ENCODE assay signal across 8 cellular contexts in the genomic region with DNA sequence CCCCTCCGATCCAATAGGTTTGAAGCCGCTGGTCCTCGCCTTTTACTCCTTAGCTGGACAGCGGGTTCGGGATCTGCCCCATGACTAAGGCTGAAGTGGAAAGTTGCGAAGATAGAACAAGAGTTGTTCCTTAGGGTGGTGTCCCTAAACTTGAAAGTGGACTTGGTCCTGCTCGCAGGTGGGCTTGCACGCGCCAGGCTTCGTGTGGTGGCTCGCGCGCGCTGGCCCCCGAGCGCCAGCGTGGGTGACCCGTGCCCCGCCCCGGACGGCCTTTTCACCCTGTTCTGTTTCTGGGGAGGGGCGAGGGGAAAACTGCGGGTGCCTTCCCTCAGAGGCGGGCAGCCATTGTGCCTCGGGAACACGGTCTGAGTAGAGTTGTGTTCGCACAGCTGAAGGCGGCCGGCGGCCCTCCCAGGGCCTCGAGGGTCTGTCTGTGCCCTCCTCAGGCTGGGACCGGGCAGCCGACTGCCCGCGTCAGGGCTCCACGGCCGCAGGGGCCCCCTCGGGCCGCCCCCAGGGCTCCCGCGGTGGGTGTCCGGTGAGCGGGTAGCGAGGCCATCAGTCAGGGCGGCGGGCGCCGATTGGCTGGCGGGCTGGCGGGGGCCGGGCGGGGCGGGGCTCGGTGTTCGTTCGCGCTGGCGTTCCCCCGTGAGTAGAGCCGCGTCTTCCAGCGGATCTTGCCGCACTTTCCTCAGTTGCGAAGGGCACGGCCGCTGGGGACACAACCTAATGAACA.
A peak's percentile ranks its signal among the peaks of the same experiment; 100 is the strongest.
DNase-seq lines count a peak whose midpoint lies in the region; ATAC-seq and TF ChIP-seq lines count a peak whose summit lies in the region.

No MANE protein-coding gene starts in this region.

- no peak for TF ChIP-seq CTCF in nephron progenitor cell (IDR thresholded peaks at IDR 0.05)

- H3K36me3 Mint-ChIP-seq in nephron progenitor cell (ENCODE audit: low read depth) = no peaks in the 10 kb centered on the region
- peaks cover 3% of the 10 kb centered on the region for H3K36me3 Mint-ChIP-seq in stimulated activated naive CD8-positive, alpha-beta T cell treated with anti-CD3 and anti-CD28 coated beads, Interleukin-15, Interleukin-2, amounts not matched to agents 100 ng/mL and 50 ng/mL, for 24 hours (ENCODE audit: low read depth)

- H3K4me3 ChIP-seq in HUES6 (ENCODE audit: low read depth, low read length) = peak overlapping the region; percentile 61

- H3K27ac Mint-ChIP-seq in nephron progenitor cell = peak overlapping the region; percentile 66
- peak overlapping the region; percentile 86 for H3K27ac Mint-ChIP-seq in stimulated activated naive CD8-positive, alpha-beta T cell treated with anti-CD3 and anti-CD28 coated beads, Interleukin-15, Interleukin-2, amounts not matched to agents 100 ng/mL and 50 ng/mL, for 24 hours

- H3K36me3 ChIP-seq in HUES6 (ENCODE audit: control insufficient read depth, insufficient read depth, low read length) = no peaks in the 10 kb centered on the region

- H3K9ac ChIP-seq in HUES6 (ENCODE audit: low read length) = peak overlapping the region; percentile 79

- no peaks in the 10 kb centered on the region for H3K9me3 Mint-ChIP-seq in nephron progenitor cell
- no peaks in the 10 kb centered on the region for H3K9me3 Mint-ChIP-seq in stimulated activated naive CD8-positive, alpha-beta T cell treated with anti-CD3 and anti-CD28 coated beads, Interleukin-15, Interleukin-2, amounts not matched to agents 100 ng/mL and 50 ng/mL, for 24 hours

- H3K27ac ChIP-seq in HUES6 (ENCODE audit: low read depth, low read length) = peak overlapping the region; percentile 86

- peaks cover 85% of the 10 kb centered on the region for H3K4me1 Mint-ChIP-seq in nephron progenitor cell
- peaks cover 91% of the 10 kb centered on the region for H3K4me1 Mint-ChIP-seq in stimulated activated naive CD8-positive, alpha-beta T cell treated with anti-CD3 and anti-CD28 coated beads, Interleukin-15, Interleukin-2, amounts not matched to agents 100 ng/mL and 50 ng/mL, for 24 hours (ENCODE audit: low read depth)

- peak; percentile 61 for ATAC-seq in GM21381 (IDR thresholded peaks at IDR 0.05; ENCODE audit: unreplicated experiment)

- DNase-seq in D341Med (ENCODE audit: low spot score) (peak; percentile 100), RPMI8226 (peak; percentile 88), activated gamma-delta T cell (lab: John Stamatoyannopoulos, UW) (peak; percentile 76), fibroblast of the conjunctiva (ENCODE audit: low read depth) (peak; percentile 34), nephron progenitor cell (peak; percentile 89)

- no peaks in the 10 kb centered on the region for H3K27me3 ChIP-seq in HUES6 (ENCODE audit: control insufficient read depth, insufficient read depth, low read length)

- H3K4me3 Mint-ChIP-seq in nephron progenitor cell = peak overlapping the region; percentile 79
- H3K4me3 Mint-ChIP-seq in stimulated activated naive CD8-positive, alpha-beta T cell treated with anti-CD3 and anti-CD28 coated beads, Interleukin-15, Interleukin-2, amounts not matched to agents 100 ng/mL and 50 ng/mL, for 24 hours = peak overlapping the region; percentile 83

- no peaks in the 10 kb centered on the region for H3K27me3 Mint-ChIP-seq in nephron progenitor cell (ENCODE audit: low read depth, poor library complexity)
- no peaks in the 10 kb centered on the region for H3K27me3 Mint-ChIP-seq in stimulated activated naive CD8-positive, alpha-beta T cell treated with anti-CD3 and anti-CD28 coated beads, Interleukin-15, Interleukin-2, amounts not matched to agents 100 ng/mL and 50 ng/mL, for 24 hours

- H3K4me1 ChIP-seq in HUES6 (ENCODE audit: control insufficient read depth, insufficient read depth, low read length) = peaks cover 59% of the 10 kb centered on the region

- no peaks in the 10 kb centered on the region for H3K9me3 ChIP-seq in HUES6 (ENCODE audit: control insufficient read depth, insufficient read depth, low read depth, low read length)

Comparison
In these comparisons a context has a peak if more than half of its experiments do, and no peak if none do; other contexts are left out.
1. Peak in every context shown above with its lines: DNase-seq, ATAC-seq, H3K4me3 ChIP-seq and H3K27ac ChIP-seq.
2. DNase-seq: peak in every context shown above with its lines; median percentile 100 in D341Med; 89 in nephron progenitor cell; 88 in RPMI8226; 76 in activated gamma-delta T cell; 34 in fibroblast of the conjunctiva.